In genomic region chr1:9634582-9634981, GRCh38 we compare ENCODE assay signal across 13 cellular contexts.
"Had no signal": no experiment of that assay in that cellular context is flagged by ENCODE, and none has a peak within 500 bp of the region (broad histone marks: within the 10 kb centered on the region; RNA-seq: fewer than 3 reads in every experiment).

No MANE protein-coding gene starts in this region.

- H3K9me3 Mint-ChIP-seq: natural killer cell; stimulated activated memory B cell treated with anti-CD40 and anti-IgM and Interleukin-4, amounts not matched to agents 10 μg/mL and 1 μg/mL and 100 μg/mL, for 72 hours had no signal

- H3K27me3 Mint-ChIP-seq: stimulated activated memory B cell treated with anti-CD40 and anti-IgM and Interleukin-4, amounts not matched to agents 10 μg/mL and 1 μg/mL and 100 μg/mL, for 72 hours had no signal

- H3K4me3 Mint-ChIP-seq: activated naive CD4-positive, alpha-beta T cell treated with anti-CD3 and anti-CD28 coated beads for 36 hours; brain; natural killer cell; stimulated activated memory B cell treated with anti-CD40 and anti-IgM and Interleukin-4, amounts not matched to agents 10 μg/mL and 1 μg/mL and 100 μg/mL, for 72 hours; WTC11 had no signal

- ATAC-seq: left lung; natural killer cell; SK-N-SH treated with all-trans-retinoic acid at 6 μM for 48 hours; stimulated activated memory B cell treated with anti-CD40 and anti-IgM and Interleukin-4, amounts not matched to agents 10 μg/mL and 1 μg/mL and 100 μg/mL, for 72 hours; WTC11 had no signal

- H3K36me3 Mint-ChIP-seq: brain, natural killer cell, WTC11 had no signal

- H3K27ac Mint-ChIP-seq: activated naive CD4-positive, alpha-beta T cell treated with anti-CD3 and anti-CD28 coated beads for 36 hours; brain; stimulated activated memory B cell treated with anti-CD40 and anti-IgM and Interleukin-4, amounts not matched to agents 10 μg/mL and 1 μg/mL and 100 μg/mL, for 72 hours; WTC11 had no signal

- H3K4me1 Mint-ChIP-seq: brain, WTC11 had no signal

- DNase-seq: activated naive CD4-positive, alpha-beta T cell treated with anti-CD3 and anti-CD28 coated beads for 36 hours; amygdala; central memory CD4-positive, alpha-beta T cell; colonic mucosa; hippocampal formation; left lung; natural killer cell; stimulated activated CD4-positive, alpha-beta T cell treated with anti-CD3 and anti-CD28 coated beads, Interleukin-12 subunit alpha, Interleukin-12 subunit beta, amount 100 ng/mL, for 4 hours; trophoblast cell had no signal
